In genomic region chr10:130341325-130341724, GRCh38 we compare ENCODE assay signal across 13 cellular contexts.
A peak's percentile ranks its signal among the peaks of the same experiment; 100 is the strongest.
DNase-seq lines count a peak whose midpoint lies in the region; ATAC-seq and TF ChIP-seq lines count a peak whose summit lies in the region.
"Had no signal": no experiment of that assay in that cellular context is flagged by ENCODE, and none has a peak within 500 bp of the region (broad histone marks: within the 10 kb centered on the region; RNA-seq: fewer than 3 reads in every experiment).

No MANE protein-coding gene starts in this region.

- no peak for ATAC-seq in natural killer cell
- ATAC-seq in HG03039 (IDR thresholded peaks at IDR 0.05; ENCODE audit: unreplicated experiment), result no peak

- peak; percentile 82 for TF ChIP-seq CTCF in A673 (conservative IDR thresholded peaks at IDR 0.05; ENCODE audit: low read depth, low read length)
- TF ChIP-seq CTCF in natural killer cell (IDR thresholded peaks at IDR 0.05), result no peak

- intact Hi-C loops in A673 (cut with micrococcal nuclease; ENCODE audit: unreplicated experiment) (loop anchor here (10.0 kb wide), 1 partner anchor 1443 kb away; no protein-coding TSS in a partner anchor), natural killer cell (cut with micrococcal nuclease) (no loop called here)

- H3K9me3 ChIP-seq in A673 (ENCODE audit: low read depth, low read length, poor library complexity, severe bottlenecking), result no peaks in the 10 kb centered on the region
- H3K9me3 ChIP-seq: sigmoid colon had no signal

- no peaks in the 10 kb centered on the region for H3K36me3 ChIP-seq in A673 (ENCODE audit: insufficient read depth, low read length, poor library complexity, severe bottlenecking)
- H3K36me3 ChIP-seq: sigmoid colon had no signal

- POLR2A ChIA-PET in A673 (lab: Charles Lee; ENCODE audit: low non-redundant PET), result no interaction called here

- no peaks in the 10 kb centered on the region for H3K9me3 Mint-ChIP-seq in natural killer cell
- H3K9me3 Mint-ChIP-seq: activated naive CD4-positive, alpha-beta T cell treated with anti-CD3 and anti-CD28 coated beads, Interleukin-2, amount 10 ng/mL, durations not matched to agents 7 days and 5 days; immature natural killer cell; T-helper 1 cell treated with Interleukin-12 subunit alpha and Interleukin-12 subunit beta and Interleukin-4 antibody, amounts not matched to agents 30 μg/mL and 1 μg/mL, for 36 hours had no signal

- H3K4me3 Mint-ChIP-seq in natural killer cell, result no peak overlapping the region
- H3K4me3 Mint-ChIP-seq: activated naive CD4-positive, alpha-beta T cell treated with anti-CD3 and anti-CD28 coated beads, Interleukin-2, amount 10 ng/mL, durations not matched to agents 7 days and 5 days; immature natural killer cell; T-helper 1 cell treated with Interleukin-12 subunit alpha and Interleukin-12 subunit beta and Interleukin-4 antibody, amounts not matched to agents 30 μg/mL and 1 μg/mL, for 36 hours had no signal

- no peak overlapping the region for H3K27ac ChIP-seq in A673 (ENCODE audit: low read depth, low read length, poor library complexity, severe bottlenecking)
- H3K27ac ChIP-seq: sigmoid colon had no signal

- peak; percentile 46 for DNase-seq in A673 (ENCODE audit: low spot score)
- DNase-seq in ELF-1 (ENCODE audit: low read depth, low spot score), result peak; percentile 44
- peak; percentile 4 for DNase-seq in RPMI8226
- DNase-seq in left kidney (ENCODE audit: low read depth, low spot score), result peak; percentile 74
- DNase-seq in stimulated activated naive CD4-positive, alpha-beta T cell (lab: John Stamatoyannopoulos, UW), result no peak
- no peak for DNase-seq in natural killer cell
- no peak for DNase-seq in retina
- DNase-seq: activated naive CD4-positive, alpha-beta T cell treated with anti-CD3 and anti-CD28 coated beads, Interleukin-2, amount 10 ng/mL, durations not matched to agents 7 days and 5 days; immature natural killer cell; NCI-H1930; sigmoid colon had no signal

- peaks cover 0 to 3% of the 10 kb centered on the region in 2 donors for H3K27me3 Mint-ChIP-seq in natural killer cell (ENCODE audit: low read depth in 2 of 2)

- H3K27ac Mint-ChIP-seq in natural killer cell, result no peak overlapping the region
- H3K27ac Mint-ChIP-seq: activated naive CD4-positive, alpha-beta T cell treated with anti-CD3 and anti-CD28 coated beads, Interleukin-2, amount 10 ng/mL, durations not matched to agents 7 days and 5 days; immature natural killer cell; T-helper 1 cell treated with Interleukin-12 subunit alpha and Interleukin-12 subunit beta and Interleukin-4 antibody, amounts not matched to agents 30 μg/mL and 1 μg/mL, for 36 hours had no signal

- no peaks in the 10 kb centered on the region for H3K36me3 Mint-ChIP-seq in natural killer cell
- H3K36me3 Mint-ChIP-seq: activated naive CD4-positive, alpha-beta T cell treated with anti-CD3 and anti-CD28 coated beads, Interleukin-2, amount 10 ng/mL, durations not matched to agents 7 days and 5 days; immature natural killer cell had no signal

- no peaks in the 10 kb centered on the region for H3K4me1 Mint-ChIP-seq in natural killer cell
- H3K4me1 Mint-ChIP-seq: activated naive CD4-positive, alpha-beta T cell treated with anti-CD3 and anti-CD28 coated beads, Interleukin-2, amount 10 ng/mL, durations not matched to agents 7 days and 5 days; immature natural killer cell had no signal

- no peaks in the 10 kb centered on the region for H3K4me1 ChIP-seq in A673 (ENCODE audit: insufficient read depth, low read length, poor library complexity, severe bottlenecking)
- H3K4me1 ChIP-seq: sigmoid colon had no signal

- BruUV-seq in A673 (replicated peaks; lab: Mats Ljungman, UMichigan), result no TSS peak

- CTCF ChIA-PET in A673 (lab: Charles Lee), result interaction anchor here (0.5 kb wide), 1 partner anchor 303 kb away, joined by 3 read pairs; no protein-coding TSS in a partner anchor

- no peaks in the 10 kb centered on the region for H3K27me3 ChIP-seq in A673 (replicated peaks; ENCODE audit: insufficient read depth, low read depth, low read length, poor library complexity)

- H3K4me3 ChIP-seq in A673 (ENCODE audit: low read depth, low read length, poor library complexity, severe bottlenecking), result no peak overlapping the region
- H3K4me3 ChIP-seq: sigmoid colon had no signal

Comparison
In these comparisons a context has a peak if more than half of its experiments do, and no peak if none do; other contexts are left out.
1. DNase-seq: peak in A673 (single experiment), ELF-1 (single experiment), RPMI8226 (single experiment) and left kidney (single experiment); none in stimulated activated naive CD4-positive, alpha-beta T cell (0 of 6), natural killer cell (single experiment) and retina (single experiment).